In the genomic region with DNA sequence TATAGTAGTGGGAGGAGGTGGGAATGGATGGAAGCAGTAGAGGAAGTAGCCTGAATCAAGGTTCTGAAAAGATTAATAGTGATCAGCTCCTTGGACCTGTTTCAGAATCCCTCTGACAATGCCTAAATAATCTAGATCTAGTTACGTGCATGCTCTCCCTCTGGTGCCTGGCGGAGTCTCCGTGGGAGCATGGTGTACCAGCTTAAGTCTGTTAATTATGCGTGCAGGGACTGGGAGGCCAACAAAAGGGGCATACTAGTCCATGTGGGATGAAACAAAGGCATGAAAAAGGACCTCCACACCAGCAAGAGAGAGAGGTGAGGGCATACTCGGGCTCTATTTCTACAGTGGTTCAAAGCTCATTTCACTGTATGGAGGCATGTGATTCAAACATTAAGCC, we compare ENCODE assay signal across 20 cellular contexts.
DNase-seq lines count a peak whose midpoint lies in the region; ATAC-seq and TF ChIP-seq lines count a peak whose summit lies in the region.
"Had no signal": no experiment of that assay in that cellular context is flagged by ENCODE, and none has a peak within 500 bp of the region (broad histone marks: within the 10 kb centered on the region; RNA-seq: fewer than 3 reads in every experiment).

No MANE protein-coding gene starts in this region.

- H3K36me3 Mint-ChIP-seq in brain, result peaks cover 4% of the 10 kb centered on the region
- H3K36me3 Mint-ChIP-seq: CD14-positive monocyte had no signal

- peak overlapping the region in 3 of 5 experiments; percentile 17 to 75 (median 49) for H3K27ac Mint-ChIP-seq in brain
- H3K27ac Mint-ChIP-seq: B cell, CD14-positive monocyte had no signal

- peaks cover 17% of the 10 kb centered on the region for H3K4me1 Mint-ChIP-seq in brain
- H3K4me1 Mint-ChIP-seq: B cell, CD14-positive monocyte had no signal

- no peak for TF ChIP-seq CTCF in brain (conservative IDR thresholded peaks at IDR 0.05)
- no peak for TF ChIP-seq CTCF in foreskin keratinocyte (conservative IDR thresholded peaks at IDR 0.05)

- no peaks in the 10 kb centered on the region for H3K27me3 Mint-ChIP-seq in brain
- H3K27me3 Mint-ChIP-seq: B cell had no signal

- DNase-seq in NCI-H82 (lab: John Stamatoyannopoulos, UW) (peak; percentile 41), NCI-H82 treated with DMSO at 0.1 percent for 48 hours (lab: John Stamatoyannopoulos, UW; ENCODE audit: unreplicated experiment) (no peak), left kidney (ENCODE audit: low read depth, low spot score) (peak; percentile 8), activated gamma-delta T cell (lab: John Stamatoyannopoulos, UW) (no peak), middle frontal gyrus (ENCODE audit: extremely low spot score, low spot score) (no peak), foreskin keratinocyte (no peak), NCI-H1105 treated with DMSO at 0.1 percent for 48 hours (lab: John Stamatoyannopoulos, UW) (no peak)
- DNase-seq: DMS53, GDM1, GOT3, IMR-90, NCI-H1694, NCI-H446 treated with DMSO at 0.1 percent for 48 hours, NCI-H526 treated with DMSO at 0.1 percent for 48 hours had no signal

- H3K27ac ChIP-seq in foreskin keratinocyte, result no peak overlapping the region
- H3K27ac ChIP-seq: KMS-11, SJSA1 had no signal

- no peak for ATAC-seq in foreskin keratinocyte
- ATAC-seq: Right ventricle myocardium inferior had no signal

- H3K4me1 ChIP-seq in foreskin keratinocyte, result no peaks in the 10 kb centered on the region
- H3K4me1 ChIP-seq: SJSA1 had no signal

- H3K4me3 Mint-ChIP-seq in brain, result no peak overlapping the region
- H3K4me3 Mint-ChIP-seq: B cell, CD14-positive monocyte had no signal

- H3K9me3 Mint-ChIP-seq in brain, result peaks cover 0 to 2% (median 0%) of the 10 kb centered on the region in 5 experiments
- H3K9me3 Mint-ChIP-seq: CD14-positive monocyte had no signal

- no peaks in the 10 kb centered on the region for H3K27me3 ChIP-seq in foreskin keratinocyte
- H3K27me3 ChIP-seq: SJSA1 had no signal

Comparison
In these comparisons a context has a peak if more than half of its experiments do, and no peak if none do; other contexts are left out.
1. DNase-seq: peak in NCI-H82 (single experiment) and left kidney (single experiment); none in NCI-H82 treated with DMSO at 0.1 percent for 48 hours (single experiment), activated gamma-delta T cell (single experiment), middle frontal gyrus (single experiment), foreskin keratinocyte (0 of 2) and NCI-H1105 treated with DMSO at 0.1 percent for 48 hours (single experiment).